In genomic region chr6:144006731-144007454, GRCh38 we compare ENCODE assay signal across 9 cellular contexts. TPM values are rescaled to one million over a fixed set of nuclear protein-coding genes. Genes with fewer than 3 reads are reported as not detected.
DNase-seq lines count a peak whose midpoint lies in the region; ATAC-seq and TF ChIP-seq lines count a peak whose summit lies in the region.
"Had no signal": no experiment of that assay in that cellular context is flagged by ENCODE, and none has a peak within 500 bp of the region (broad histone marks: within the 10 kb centered on the region; RNA-seq: fewer than 3 reads in every experiment).

No MANE protein-coding gene starts in this region.

- TF ChIP-seq CTCF in PC-3 (conservative IDR thresholded peaks at IDR 0.05; ENCODE audit: low read depth, low read length): no peak

- H3F3A ChIP-seq in PC-3 (ENCODE audit: low read length, unreplicated experiment): no peaks in the 10 kb centered on the region

- peaks cover 0 to 11% (median 4%) of the 10 kb centered on the region in 7 donors for H3K4me1 Mint-ChIP-seq in naive thymus-derived CD4-positive, alpha-beta T cell

- intact Hi-C loops in PC-3 (cut with micrococcal nuclease): loop anchor here (10.0 kb wide), 1 partner anchor 332 kb away; the partner anchor contains the start of gene PHACTR2
- intact Hi-C loops in naive thymus-derived CD4-positive, alpha-beta T cell (cut with micrococcal nuclease): loop anchor here in 1 of 2 donors (10.0 kb wide), 1 partner anchor 162 kb away; the partner anchor contains the start of gene LTV1

- DNase-seq in G401 (ENCODE audit: low spot score) (peak; percentile 14), PC-3 (peak; percentile 74), middle frontal gyrus (ENCODE audit: extremely low spot score, low spot score) (no peak), activated gamma-delta T cell treated with Interleukin-2 at 50 U/mL for 16 hours (no peak), NCI-H446 treated with DMSO at 0.1 percent for 48 hours (lab: John Stamatoyannopoulos, UW) (no peak)
- DNase-seq in naive thymus-derived CD4-positive, alpha-beta T cell: no peak

- H3K9ac ChIP-seq in PC-3 (ENCODE audit: low read length) (peak overlapping the region; percentile 70), endocrine pancreas (ENCODE audit: control insufficient read depth, insufficient read depth, low read length) (peak overlapping the region; percentile 62)
- H3K9ac ChIP-seq: KMS-11 had no signal

- ATAC-seq in PC-3 (peak; percentile 29), GM18498 (IDR thresholded peaks at IDR 0.05; ENCODE audit: unreplicated experiment) (no peak)
- ATAC-seq in naive thymus-derived CD4-positive, alpha-beta T cell: no peak

- H3K36me3 ChIP-seq in PC-3 (ENCODE audit: low read depth, low read length): peaks cover 12% of the 10 kb centered on the region; the same call in 1 of the 2 replicates
- no peaks in the 10 kb centered on the region for H3K36me3 ChIP-seq in endocrine pancreas (ENCODE audit: control insufficient read depth, insufficient read depth, low read length)
- H3K36me3 ChIP-seq in naive thymus-derived CD4-positive, alpha-beta T cell (ENCODE audit: control insufficient read depth in 2 of 3, insufficient read depth in 3 of 3, low read length in 3 of 3): no peaks in the 10 kb centered on the region

- peaks cover 12 to 52% (median 29%) of the 10 kb centered on the region in 5 donors for H3K27me3 Mint-ChIP-seq in naive thymus-derived CD4-positive, alpha-beta T cell

- peaks cover 0 to 3% (median 0%) of the 10 kb centered on the region in 5 donors for H3K36me3 Mint-ChIP-seq in naive thymus-derived CD4-positive, alpha-beta T cell

- H3K4me3 ChIP-seq in PC-3 (ENCODE audit: low read length): peak overlapping the region; percentile 90
- peak overlapping the region; percentile 89 for H3K4me3 ChIP-seq in endocrine pancreas (ENCODE audit: control insufficient read depth, insufficient read depth, low read length)
- no peak overlapping the region for H3K4me3 ChIP-seq in naive thymus-derived CD4-positive, alpha-beta T cell (ENCODE audit: low read length)

- TSS peak; percentile 97 for BruUV-seq in PC-3 (replicated peaks; lab: Mats Ljungman, UMichigan)

- H4K20me1 ChIP-seq in PC-3 (ENCODE audit: low read length): no peaks in the 10 kb centered on the region

- H3K9me2 ChIP-seq in PC-3 (replicated peaks; ENCODE audit: low read length): no peaks in the 10 kb centered on the region

- H3K9me3 ChIP-seq in PC-3 (ENCODE audit: low read length) (no peaks in the 10 kb centered on the region), endocrine pancreas (ENCODE audit: control insufficient read depth, low read length) (no peaks in the 10 kb centered on the region)
- no peaks in the 10 kb centered on the region for H3K9me3 ChIP-seq in naive thymus-derived CD4-positive, alpha-beta T cell (ENCODE audit: control insufficient read depth in 2 of 3, low read length in 3 of 3)

- H3K9me3 Mint-ChIP-seq in naive thymus-derived CD4-positive, alpha-beta T cell: peaks cover 0 to 9% (median 0%) of the 10 kb centered on the region in 11 donors

- H3K27ac Mint-ChIP-seq in naive thymus-derived CD4-positive, alpha-beta T cell: no peak overlapping the region

- CTCF ChIA-PET in PC-3 (lab: Charles Lee): no interaction called here
- CTCF ChIA-PET in naive thymus-derived CD4-positive, alpha-beta T cell (lab: Charles Lee): interaction anchor here (0.6 kb wide), 1 partner anchor 223 kb away, joined by 3 read pairs; no protein-coding TSS in a partner anchor

- peak overlapping the region in 9 of 10 donors; percentile 35 to 69 (median 58) for H3K4me3 Mint-ChIP-seq in naive thymus-derived CD4-positive, alpha-beta T cell

- peaks cover 44% of the 10 kb centered on the region for H3K79me2 ChIP-seq in PC-3 (ENCODE audit: low read length)

- in situ Hi-C loops in G401 (cut with HindIII; ENCODE audit: low sequenced_read_pairs): no loop called here

- POLR2A ChIA-PET in PC-3 (lab: Charles Lee; ENCODE audit: unreplicated experiment): no interaction called here
- POLR2A ChIA-PET in naive thymus-derived CD4-positive, alpha-beta T cell (lab: Charles Lee): interaction anchor here (0.7 kb wide), 1 partner anchor 83 kb away, joined by 5 read pairs; no protein-coding TSS in a partner anchor

- H3K4me1 ChIP-seq in PC-3 (ENCODE audit: insufficient read depth, low read length) (peaks cover 9% of the 10 kb centered on the region), endocrine pancreas (ENCODE audit: control insufficient read depth, insufficient read depth, low read length) (peaks cover 5% of the 10 kb centered on the region)
- no peaks in the 10 kb centered on the region for H3K4me1 ChIP-seq in naive thymus-derived CD4-positive, alpha-beta T cell (ENCODE audit: control insufficient read depth in 2 of 2, insufficient read depth in 2 of 2, low read length in 2 of 2)

- peak overlapping the region; percentile 92 for H2AFZ ChIP-seq in PC-3 (ENCODE audit: low read length)

- peak overlapping the region; percentile 93 for H3K4me2 ChIP-seq in PC-3 (ENCODE audit: low read length)

- H3K27me3 ChIP-seq in PC-3 (ENCODE audit: low read length) (no peaks in the 10 kb centered on the region), endocrine pancreas (ENCODE audit: control insufficient read depth, insufficient read depth, low read length) (no peaks in the 10 kb centered on the region)
- H3K27me3 ChIP-seq in naive thymus-derived CD4-positive, alpha-beta T cell (ENCODE audit: control insufficient read depth in 2 of 2, insufficient read depth in 2 of 2, low read length in 2 of 2): peaks cover 0 to 6% of the 10 kb centered on the region in 2 donors

- peak overlapping the region; percentile 58 for H3K27ac ChIP-seq in PC-3 (ENCODE audit: low read length)
- H3K27ac ChIP-seq in naive thymus-derived CD4-positive, alpha-beta T cell (ENCODE audit: low read depth, low read length): no peak overlapping the region
- H3K27ac ChIP-seq: KMS-11 had no signal

RNA-seq across cellular contexts. Expression of gene PLAGL1, which starts 1.2 kb away (rescaled TPM):
- total RNA-seq in G401 (2014; rRNA removed; shearing (Covaris generic)): 5.5 and 9.9 TPM in 2 replicates
- total RNA-seq in PC-3 (2014; rRNA removed): 10.9 and 14.4 TPM in 2 replicates
- 10 to 100 TPM in 1 of 5 experiments, 1 to 10 TPM in 4; 4.0 to 11.2 (median 4.5) TPM for total RNA-seq in naive thymus-derived CD4-positive, alpha-beta T cell
- 1 to 10 TPM in 1 of 2 donors, under 1 TPM in 1; 0.94 to 2.0 TPM for polyA plus RNA-seq in naive thymus-derived CD4-positive, alpha-beta T cell

Comparison
In these comparisons a context has a peak if more than half of its experiments do, and no peak if none do; other contexts are left out.
1. DNase-seq: peak in G401 (single experiment) and PC-3 (single experiment); none in naive thymus-derived CD4-positive, alpha-beta T cell (0 of 9), middle frontal gyrus (single experiment), activated gamma-delta T cell treated with Interleukin-2 at 50 U/mL for 16 hours (single experiment) and NCI-H446 treated with DMSO at 0.1 percent for 48 hours (single experiment).